ENCODE assay signal across 1 cellular context in genomic region chr2:64179582-64180321, GRCh38.
TF ChIP-seq lines count a peak whose summit lies in the region.

No MANE protein-coding gene starts in this region.

TF ChIP-seq in HepG2, 621 proteins besides CTCF, POLR2A, EP300 and RAD21 (continued from another document):
- TF ChIP-seq, protein P1, sequence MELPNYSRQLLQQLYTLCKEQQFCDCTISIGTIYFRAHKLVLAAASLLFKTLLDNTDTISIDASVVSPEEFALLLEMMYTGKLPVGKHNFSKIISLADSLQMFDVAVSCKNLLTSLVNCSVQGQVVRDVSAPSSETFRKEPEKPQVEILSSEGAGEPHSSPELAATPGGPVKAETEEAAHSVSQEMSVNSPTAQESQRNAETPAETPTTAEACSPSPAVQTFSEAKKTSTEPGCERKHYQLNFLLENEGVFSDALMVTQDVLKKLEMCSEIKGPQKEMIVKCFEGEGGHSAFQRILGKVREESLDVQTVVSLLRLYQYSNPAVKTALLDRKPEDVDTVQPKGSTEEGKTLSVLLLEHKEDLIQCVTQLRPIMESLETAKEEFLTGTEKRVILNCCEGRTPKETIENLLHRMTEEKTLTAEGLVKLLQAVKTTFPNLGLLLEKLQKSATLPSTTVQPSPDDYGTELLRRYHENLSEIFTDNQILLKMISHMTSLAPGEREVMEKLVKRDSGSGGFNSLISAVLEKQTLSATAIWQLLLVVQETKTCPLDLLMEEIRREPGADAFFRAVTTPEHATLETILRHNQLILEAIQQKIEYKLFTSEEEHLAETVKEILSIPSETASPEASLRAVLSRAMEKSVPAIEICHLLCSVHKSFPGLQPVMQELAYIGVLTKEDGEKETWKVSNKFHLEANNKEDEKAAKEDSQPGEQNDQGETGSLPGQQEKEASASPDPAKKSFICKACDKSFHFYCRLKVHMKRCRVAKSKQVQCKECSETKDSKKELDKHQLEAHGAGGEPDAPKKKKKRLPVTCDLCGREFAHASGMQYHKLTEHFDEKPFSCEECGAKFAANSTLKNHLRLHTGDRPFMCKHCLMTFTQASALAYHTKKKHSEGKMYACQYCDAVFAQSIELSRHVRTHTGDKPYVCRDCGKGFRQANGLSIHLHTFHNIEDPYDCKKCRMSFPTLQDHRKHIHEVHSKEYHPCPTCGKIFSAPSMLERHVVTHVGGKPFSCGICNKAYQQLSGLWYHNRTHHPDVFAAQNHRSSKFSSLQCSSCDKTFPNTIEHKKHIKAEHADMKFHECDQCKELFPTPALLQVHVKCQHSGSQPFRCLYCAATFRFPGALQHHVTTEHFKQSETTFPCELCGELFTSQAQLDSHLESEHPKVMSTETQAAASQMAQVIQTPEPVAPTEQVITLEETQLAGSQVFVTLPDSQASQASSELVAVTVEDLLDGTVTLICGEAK (IDR thresholded peaks at IDR 0.05), result no peak
- TF ChIP-seq, protein P1 (CRISPR knock-in tag; IDR thresholded peaks at IDR 0.05), result no peak
- TF ChIP-seq LRRFIP1 (CRISPR knock-in tag; conservative IDR thresholded peaks at IDR 0.05), result no peak
- no peak for TF ChIP-seq ZNF775 (CRISPR knock-in tag; IDR thresholded peaks at IDR 0.05; ENCODE audit: borderline replicate concordance)
- no peak for TF ChIP-seq THAP7 (CRISPR knock-in tag; IDR thresholded peaks at IDR 0.05)
- no peak for TF ChIP-seq AHR (CRISPR knock-in tag; IDR thresholded peaks at IDR 0.05)
